ENCODE assay signal across 9 cellular contexts in the genomic region with DNA sequence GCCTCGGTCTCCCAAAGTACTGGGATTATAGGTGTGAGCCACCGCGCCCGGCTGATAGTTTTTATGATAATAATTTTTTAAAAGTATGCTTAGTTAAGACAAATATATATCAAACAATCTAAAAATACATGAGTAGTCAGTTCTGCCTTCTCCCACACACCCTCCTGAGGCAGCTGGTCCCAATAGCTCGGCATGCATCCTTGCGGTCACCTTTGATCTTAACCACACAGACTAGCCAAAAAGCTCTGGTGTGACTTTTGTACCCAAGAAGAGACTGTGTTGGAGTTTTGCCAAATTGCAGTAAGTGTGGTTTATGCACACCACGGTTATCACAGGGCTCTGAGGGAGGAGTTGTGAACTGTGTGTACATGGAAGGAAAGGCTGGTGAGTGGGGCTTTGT. TPM values are rescaled to one million over a fixed set of nuclear protein-coding genes. Genes with fewer than 3 reads are reported as not detected.
DNase-seq lines count a peak whose midpoint lies in the region; ATAC-seq and TF ChIP-seq lines count a peak whose summit lies in the region.
"Had no signal": no experiment of that assay in that cellular context is flagged by ENCODE, and none has a peak within 500 bp of the region (broad histone marks: within the 10 kb centered on the region; RNA-seq: fewer than 3 reads in every experiment).

No MANE protein-coding gene starts in this region.

- no peak for TF ChIP-seq CTCF in foreskin fibroblast (IDR thresholded peaks at IDR 0.05; ENCODE audit: low read depth, low read length)

- ATAC-seq in left lobe of liver (peak; percentile 91), GM21423 (IDR thresholded peaks at IDR 0.05; ENCODE audit: unreplicated experiment) (no peak), HG03520 (IDR thresholded peaks at IDR 0.05; ENCODE audit: unreplicated experiment) (no peak)

- H3K4me3 ChIP-seq in foreskin fibroblast (ENCODE audit: low read depth in 1 of 2, low read length in 2 of 2) = no peak overlapping the region

- DNase-seq in OCI-M1 (lab: John Stamatoyannopoulos, UW) = peak; percentile 84
- DNase-seq in activated T-cell treated with anti-CD3 and anti-CD28 coated beads for 1 hour (ENCODE audit: low read depth) = peak; percentile 14
- peak; percentile 54 for DNase-seq in left lobe of liver (ENCODE audit: low spot score)
- peak; percentile 15 to 36 for DNase-seq in stimulated activated CD8-positive, alpha-beta memory T cell treated with anti-CD3 and anti-CD28 coated beads, Interleukin-4, amount 100 ng/mL, for 1 hour (ENCODE audit: low read depth in 2 of 2, low spot score in 1 of 2)
- DNase-seq in foreskin fibroblast = no peak
- no peak for DNase-seq in NCI-H2227 (lab: John Stamatoyannopoulos, UW; ENCODE audit: unreplicated experiment)
- DNase-seq: NCI-H1436 treated with DMSO at 0.1 percent for 48 hours had no signal

RNA-seq across cellular contexts. Expression of gene ATP6V0A1, which starts 25.6 kb away (rescaled TPM):
- 42.8 TPM for total RNA-seq in left lobe of liver

RNA-seq across cellular contexts. Expression of gene NAGLU, which starts 51.7 kb away (rescaled TPM):
- total RNA-seq in left lobe of liver = 44.4 TPM

Comparison
In these comparisons a context has a peak if more than half of its experiments do, and no peak if none do; other contexts are left out.
1. DNase-seq: peak in OCI-M1 (single experiment), activated T-cell treated with anti-CD3 and anti-CD28 coated beads for 1 hour (single experiment), left lobe of liver (single experiment) and stimulated activated CD8-positive, alpha-beta memory T cell treated with anti-CD3 and anti-CD28 coated beads, Interleukin-4, amount 100 ng/mL, for 1 hour (2 of 2); none in foreskin fibroblast (0 of 2) and NCI-H2227 (single experiment).